9 cellular contexts compared by ENCODE assay signal in genomic region chr6:89035252-89036106, GRCh38. TPM values are rescaled to one million over a fixed set of nuclear protein-coding genes. Genes with fewer than 3 reads are reported as not detected.
DNase-seq lines count a peak whose midpoint lies in the region; ATAC-seq and TF ChIP-seq lines count a peak whose summit lies in the region.
"Had no signal": no experiment of that assay in that cellular context is flagged by ENCODE, and none has a peak within 500 bp of the region (broad histone marks: within the 10 kb centered on the region; RNA-seq: fewer than 3 reads in every experiment).

No MANE protein-coding gene starts in this region.

- H4K5ac ChIP-seq in IMR-90 (ENCODE audit: low read depth, low read length), result peak overlapping the region; percentile 75

- TF ChIP-seq RAD21 in IMR-90 (IDR thresholded peaks at IDR 0.05; ENCODE audit: low read length), result no peak

- no peaks in the 10 kb centered on the region for H4K20me1 ChIP-seq in IMR-90 (ENCODE audit: insufficient read depth, low read length)

- H2AK5ac ChIP-seq in IMR-90 (ENCODE audit: low read depth, low read length), result peak overlapping the region; percentile 52; the same call in 1 of the 2 replicates

- H3K4ac ChIP-seq in IMR-90 (ENCODE audit: low read depth, low read length), result peak overlapping the region; percentile 90

- peak overlapping the region; percentile 3; the same call in 1 of the 2 replicates for H3K4me3 ChIP-seq in IMR-90 (ENCODE audit: insufficient read depth, low read depth, low read length)
- H3K4me3 ChIP-seq in kidney epithelial cell (ENCODE audit: low read depth, low read length), result no peak overlapping the region
- peak overlapping the region in 3 of 5 donors; percentile 20 to 46 (median 38) for H3K4me3 ChIP-seq in subcutaneous abdominal adipose tissue (ENCODE audit: low read depth in 1 of 5, low read length in 5 of 5)

- WGBS in IMR-90 (ENCODE audit: extremely low coverage in 2 of 2, insufficient read length in 1 of 2), 2 experiments, result 61% methylated on average over 4 of the region's 14 CpGs; no CpG with 5 or more reads in 1 of the 2 experiments

- H3K9me1 ChIP-seq in IMR-90 (ENCODE audit: insufficient read depth, low read length), result peaks cover 5% of the 10 kb centered on the region

- peak overlapping the region; percentile 76 for H3K23ac ChIP-seq in IMR-90 (ENCODE audit: low read depth, low read length)

- in situ Hi-C loops in IMR-90 (cut with MboI; ENCODE audit: low sequenced_read_pairs), result no loop called here

- H2AK9ac ChIP-seq in IMR-90 (replicated peaks; ENCODE audit: low read depth, low read length, poor library complexity), result peak overlapping the region; percentile 26

- peak overlapping the region; percentile 71 for H2BK5ac ChIP-seq in IMR-90 (ENCODE audit: low read depth, low read length, poor library complexity, severe bottlenecking)

- ATAC-seq in IMR-90 (ENCODE audit: low read depth), result peak; percentile 89
- no peak for ATAC-seq in activated T-cell treated with anti-CD3 and anti-CD28 coated beads, Interleukin-2, amount 50 U/mL, for 4 hours
- no peak for ATAC-seq in HG03571 (IDR thresholded peaks at IDR 0.05; ENCODE audit: unreplicated experiment)
- no peak for ATAC-seq in HG02571 (IDR thresholded peaks at IDR 0.05; ENCODE audit: unreplicated experiment)

- peaks cover 8% of the 10 kb centered on the region for H3K36me3 Mint-ChIP-seq in activated T-cell treated with anti-CD3 and anti-CD28 coated beads, Interleukin-2, amount 50 U/mL, for 4 hours (ENCODE audit: insufficient read depth)

- peak overlapping the region; percentile 77 for H2AFZ ChIP-seq in IMR-90 (replicated peaks; ENCODE audit: low read length, poor library complexity)

- no TSS peak for BruUV-seq in IMR-90 (replicated peaks; lab: Mats Ljungman, UMichigan)

- peak overlapping the region; percentile 42; the same call in 1 of the 3 replicates for H2BK15ac ChIP-seq in IMR-90 (ENCODE audit: low read depth, low read length)

- peak overlapping the region; percentile 90 for H3K27ac ChIP-seq in IMR-90 (ENCODE audit: insufficient read depth, low read length)
- H3K27ac ChIP-seq in subcutaneous abdominal adipose tissue (ENCODE audit: low read depth, low read length), result peak overlapping the region; percentile 85

- peak overlapping the region; percentile 69 for H4K91ac ChIP-seq in IMR-90 (ENCODE audit: insufficient read depth, low read depth, low read length)

- peak overlapping the region; percentile 94 for H3K18ac ChIP-seq in IMR-90 (ENCODE audit: low read depth, low read length)

- TF ChIP-seq POLR2A in IMR-90 (IDR thresholded peaks at IDR 0.05; ENCODE audit: low read depth, low read length), result no peak

- peak overlapping the region; percentile 88 for H3K4me2 ChIP-seq in IMR-90 (ENCODE audit: low read depth, low read length)

- H3K4me1 ChIP-seq in IMR-90 (ENCODE audit: control insufficient read depth, insufficient read depth, low read length), result peaks cover 10% of the 10 kb centered on the region
- peaks cover 6 to 17% (median 15%) of the 10 kb centered on the region in 5 donors for H3K4me1 ChIP-seq in subcutaneous abdominal adipose tissue (ENCODE audit: control insufficient read depth in 5 of 5, insufficient read depth in 5 of 5, low read length in 5 of 5)

- H3K9me3 ChIP-seq in IMR-90 (ENCODE audit: control insufficient read depth, insufficient read depth, low read length) (0 out of 2 replicates have a peak, but pooled peaks cover 2% of the 10 kb centered on the region), subcutaneous abdominal adipose tissue (ENCODE audit: control insufficient read depth in 5 of 5, low read length in 5 of 5) (peaks cover 0 to 12% (median 4%) of the 10 kb centered on the region in 5 donors)

- TF ChIP-seq CTCF in IMR-90 (conservative IDR thresholded peaks at IDR 0.05; ENCODE audit: low read depth, low read length) (no peak), kidney epithelial cell (IDR thresholded peaks at IDR 0.05; ENCODE audit: insufficient read depth, low read length, poor library complexity, severe bottlenecking) (no peak)

- peaks cover 19% of the 10 kb centered on the region for H3K9me3 Mint-ChIP-seq in activated T-cell treated with anti-CD3 and anti-CD28 coated beads, Interleukin-2, amount 50 U/mL, for 4 hours

- H2BK120ac ChIP-seq in IMR-90 (ENCODE audit: low read depth, low read length), result peak overlapping the region; percentile 74

- dilution Hi-C loops in IMR-90 (cut with HindIII; ENCODE audit: low sequenced_read_pairs, unreplicated experiment), result no loop called here

- no peaks in the 10 kb centered on the region for H3K4me1 Mint-ChIP-seq in activated T-cell treated with anti-CD3 and anti-CD28 coated beads, Interleukin-2, amount 50 U/mL, for 4 hours (ENCODE audit: low read depth)

- H4K8ac ChIP-seq in IMR-90 (ENCODE audit: low read depth in 2 of 2, low read length in 2 of 2), result peak overlapping the region in 1 of 2 experiments; percentile 11; a peak in 3 of 4 replicates

- H3K27me3 Mint-ChIP-seq in activated T-cell treated with anti-CD3 and anti-CD28 coated beads, Interleukin-2, amount 50 U/mL, for 4 hours (ENCODE audit: low read depth), result no peaks in the 10 kb centered on the region

- POLR2A ChIA-PET in IMR-90 (lab: Charles Lee; ENCODE audit: unreplicated experiment), result no interaction called here
- POLR2A ChIA-PET in HEK293T (lab: Yijun Ruan, JAX), result interaction anchor here (0.9 to 1.0 kb wide), 3 partner anchors 12 to 47 kb away, joined by 3 to 5 read pairs (median 3); partner anchors contain the start of gene PNRC1

- H3K9ac ChIP-seq in IMR-90 (ENCODE audit: low read depth, low read length), result peak overlapping the region; percentile 17
- H3K9ac ChIP-seq in subcutaneous abdominal adipose tissue (ENCODE audit: low read length in 5 of 5), result peak overlapping the region in 4 of 5 donors; percentile 11 to 97 (median 56)

- H3K4me3 Mint-ChIP-seq in activated T-cell treated with anti-CD3 and anti-CD28 coated beads, Interleukin-2, amount 50 U/mL, for 4 hours, result no peak overlapping the region
- H3K4me3 Mint-ChIP-seq: neural crest cell had no signal

- peak overlapping the region; percentile 97 for H3K14ac ChIP-seq in IMR-90 (replicated peaks; ENCODE audit: low read depth, low read length)

- H2BK20ac ChIP-seq in IMR-90 (ENCODE audit: low read depth, low read length), result peak overlapping the region; percentile 54

- intact Hi-C loops in IMR-90 (cut with micrococcal nuclease), result loop anchor here (1.0 kb wide), 1 partner anchor 45 kb away; the partner anchor contains the start of gene PNRC1

- H3K56ac ChIP-seq in IMR-90 (ENCODE audit: extremely low read depth, insufficient read depth, low read length), result peak overlapping the region; percentile 56; the same call in 1 of the 2 replicates

- H3K36me3 ChIP-seq in IMR-90 (ENCODE audit: control insufficient read depth, insufficient read depth, low read length) (no peaks in the 10 kb centered on the region), kidney epithelial cell (ENCODE audit: control insufficient read depth, insufficient read depth, low read length) (no peaks in the 10 kb centered on the region), subcutaneous abdominal adipose tissue (ENCODE audit: control insufficient read depth in 5 of 5, insufficient read depth in 5 of 5, low read length in 5 of 5) (no peaks in the 10 kb centered on the region)

- H3K79me1 ChIP-seq in IMR-90 (ENCODE audit: low read depth in 1 of 2, low read length in 2 of 2), result no peaks in the 10 kb centered on the region

- DNase-seq in IMR-90, result peak; percentile 95
- DNase-seq in amniotic stem cell (lab: John Stamatoyannopoulos, UW), result peak; percentile 93
- DNase-seq in kidney epithelial cell (ENCODE audit: low read depth), result peak; percentile 89
- DNase-seq in HEK293T (ENCODE audit: extremely low spot score), result no peak
- no peak for DNase-seq in activated T-cell treated with anti-CD3 and anti-CD28 coated beads, Interleukin-2, amount 50 U/mL, for 4 hours

- H3K27me3 ChIP-seq in IMR-90 (ENCODE audit: control insufficient read depth, insufficient read depth, low read length), result no peaks in the 10 kb centered on the region
- no peaks in the 10 kb centered on the region for H3K27me3 ChIP-seq in kidney epithelial cell (ENCODE audit: control insufficient read depth, insufficient read depth, low read length)
- H3K27me3 ChIP-seq in subcutaneous abdominal adipose tissue (ENCODE audit: control insufficient read depth in 5 of 5, insufficient read depth in 4 of 5, low read length in 5 of 5), result no peaks in the 10 kb centered on the region

- CTCF ChIA-PET in IMR-90 (lab: Yijun Ruan, JAX) (no interaction called here), HEK293T (lab: Yijun Ruan, JAX) (no interaction called here)

TF ChIP-seq in IMR-90, 13 proteins besides CTCF, POLR2A, EP300 and RAD21 (continues in another document):
- no peak for TF ChIP-seq ELK1 (IDR thresholded peaks at IDR 0.05; ENCODE audit: borderline replicate concordance, low read depth, low read length)
- TF ChIP-seq NFE2L2 (IDR thresholded peaks at IDR 0.05; ENCODE audit: low read depth, low read length), result peak; percentile 88

TF ChIP-seq in HEK293T, 16 proteins besides CTCF, POLR2A, EP300 and RAD21:
- TF ChIP-seq FOXK2 (IDR thresholded peaks at IDR 0.05), result no peak
- no peak for TF ChIP-seq NFRKB (IDR thresholded peaks at IDR 0.05)
- TF ChIP-seq SP1 (IDR thresholded peaks at IDR 0.05), result no peak
- no peak for TF ChIP-seq SUZ12 (IDR thresholded peaks at IDR 0.05)
- TF ChIP-seq LEF1 (IDR thresholded peaks at IDR 0.05; ENCODE audit: borderline replicate concordance), result no peak
TF ChIP-seq in HEK293T: peak in this region for 0.

RNA-seq across cellular contexts. Expression of gene PNRC1, which starts 45.1 kb away (rescaled TPM):
- total RNA-seq in IMR-90 (2012; rRNA removed), result 6.5 and 18.3 TPM in 2 replicates
- polyA plus RNA-seq in IMR-90 (2012; rRNA removed), result 7.6 and 8.1 TPM in 2 replicates
- 4.4 and 6.0 TPM in 2 replicates for polyA plus RNA-seq in IMR-90 (2012; cell fraction: cytosol; rRNA removed)
- 4.8 and 12.4 TPM in 2 replicates for polyA plus RNA-seq in IMR-90 (2012; cell fraction: nucleus; rRNA removed; ENCODE audit: low replicate concordance)
- total RNA-seq in kidney epithelial cell, result 59.8 and 63.4 TPM in 2 replicates
- total RNA-seq in activated T-cell treated with anti-CD3 and anti-CD28 coated beads, Interleukin-2, amount 50 U/mL, for 4 hours, result 10 to 100 TPM; 42.8 to 54.1 (median 48.3) TPM

Comparison
In these comparisons a context has a peak if more than half of its experiments do, and no peak if none do; other contexts are left out.
1. DNase-seq: peak in IMR-90 (single experiment), amniotic stem cell (single experiment) and kidney epithelial cell (single experiment); none in HEK293T (single experiment) and activated T-cell treated with anti-CD3 and anti-CD28 coated beads, Interleukin-2, amount 50 U/mL, for 4 hours (single experiment).